In genomic region chr4:123802933-123803332, GRCh38 we compare ENCODE assay signal across 25 cellular contexts.
"Had no signal": no experiment of that assay in that cellular context is flagged by ENCODE, and none has a peak within 500 bp of the region (broad histone marks: within the 10 kb centered on the region; RNA-seq: fewer than 3 reads in every experiment).

No MANE protein-coding gene starts in this region.

- H2AFZ ChIP-seq: neural progenitor cell had no signal

- H3K27ac ChIP-seq: neural progenitor cell, neutrophil, ovary, skin epidermis, suprapubic skin, thoracic aorta, tibial artery, upper lobe of right lung had no signal

- H3K4me2 ChIP-seq: neural progenitor cell had no signal

- H3K9ac ChIP-seq: neural progenitor cell had no signal

- DNase-seq: hippocampal formation; kidney glomerular epithelial cell; left cardiac atrium; mesendoderm; naive B cell; natural killer cell; nephron progenitor cell; ovary; right cardiac atrium; stimulated activated CD4-positive, alpha-beta T cell treated with anti-CD3 and anti-CD28 coated beads, Interleukin-12 subunit alpha, Interleukin-12 subunit beta, amount 100 ng/mL, for 4 hours; stimulated activated CD4-positive, alpha-beta T cell treated with anti-CD3 and anti-CD28 coated beads, Interleukin-15, amount 100 ng/mL, for 24 hours; stimulated activated CD4-positive, alpha-beta T cell treated with anti-CD3 and anti-CD28 coated beads, Interleukin-2, amount 100 ng/mL, for 24 hours; stimulated activated CD4-positive, alpha-beta T cell treated with anti-CD3 and anti-CD28 coated beads, Interleukin-4, amount 100 ng/mL, for 1 hour; stimulated activated naive CD4-positive, alpha-beta T cell; tibial artery; trophoblast cell; upper lobe of right lung had no signal

- ATAC-seq: left lobe of liver; natural killer cell; stimulated activated effector memory CD8-positive, alpha-beta T cell treated with anti-CD3 and anti-CD28 coated beads, Interleukin-12 subunit alpha, Interleukin-12 subunit beta, amount 100 ng/mL, for 72 hours; upper lobe of right lung had no signal

- H3K4me3 ChIP-seq: lung, neural progenitor cell, ovary, skin epidermis, suprapubic skin, thoracic aorta, tibial artery, upper lobe of right lung had no signal

- H3K36me3 ChIP-seq: neural progenitor cell, neutrophil, ovary, suprapubic skin, thoracic aorta, tibial artery, upper lobe of right lung had no signal

- H3K9me3 ChIP-seq: neutrophil, ovary, thoracic aorta, upper lobe of right lung had no signal

- H3K27me3 ChIP-seq: neural progenitor cell, neutrophil, ovary, suprapubic skin, tibial artery, upper lobe of right lung had no signal

- H3K4me1 ChIP-seq: neural progenitor cell, suprapubic skin, upper lobe of right lung had no signal
